17 cellular contexts compared by ENCODE assay signal in genomic region chr10:819326-819725, GRCh38.
DNase-seq lines count a peak whose midpoint lies in the region; ATAC-seq, FAIRE-seq and TF ChIP-seq lines count a peak whose summit lies in the region.
"Had no signal": no experiment of that assay in that cellular context is flagged by ENCODE, and none has a peak within 500 bp of the region (broad histone marks: within the 10 kb centered on the region; RNA-seq: fewer than 3 reads in every experiment).

No MANE protein-coding gene starts in this region.

- FAIRE-seq in astrocyte (lab: Jason Lieb, UNC): no peak

- TF ChIP-seq CTCF in astrocyte (IDR thresholded peaks at IDR 0.05; ENCODE audit: insufficient read depth, low read depth, low read length) (no peak), glutamatergic neuron (IDR thresholded peaks at IDR 0.05; ENCODE audit: partially characterized antibody, unreplicated experiment) (no peak), spleen (IDR thresholded peaks at IDR 0.05 in 8 of 11, conservative IDR thresholded peaks at IDR 0.05 in 3 of 11) (no peak), PC-3 (conservative IDR thresholded peaks at IDR 0.05; ENCODE audit: low read depth, low read length) (no peak)

- H3K4me2 ChIP-seq in astrocyte (ENCODE audit: low read length) (peak overlapping the region; percentile 27), PC-3 (ENCODE audit: low read length) (no peak overlapping the region)
- H3K4me2 ChIP-seq: neural progenitor cell had no signal

- peak overlapping the region; percentile 16 for H3K9ac ChIP-seq in astrocyte (ENCODE audit: low read length)
- no peak overlapping the region for H3K9ac ChIP-seq in PC-3 (ENCODE audit: low read length)
- H3K9ac ChIP-seq: neural progenitor cell had no signal

- peak overlapping the region; percentile 62 for H3K27ac ChIP-seq in astrocyte (ENCODE audit: low read depth, low read length)
- H3K27ac ChIP-seq in spleen: peak overlapping the region in 5 of 8 donors; percentile 44 to 75 (median 63)
- no peak overlapping the region for H3K27ac ChIP-seq in PC-3 (ENCODE audit: low read length)
- H3K27ac ChIP-seq: 22Rv1, neural progenitor cell had no signal

- H3K9me3 ChIP-seq in astrocyte (ENCODE audit: insufficient read depth, low read depth, low read length) (no peaks in the 10 kb centered on the region), spleen (no peaks in the 10 kb centered on the region), PC-3 (ENCODE audit: low read length) (no peaks in the 10 kb centered on the region)

- intact Hi-C loops in spleen (cut with DNase I; ENCODE audit: low total_unique reads): no loop called here
- intact Hi-C loops in PC-3 (cut with micrococcal nuclease): no loop called here

- no peak overlapping the region for H3K4me3 Mint-ChIP-seq in activated T-cell treated with anti-CD3 and anti-CD28 coated beads, Interleukin-2, amount 50 U/mL, for 24 hours
- H3K4me3 Mint-ChIP-seq in astrocyte (ENCODE audit: unreplicated experiment) (no peak overlapping the region), glutamatergic neuron (ENCODE audit: unreplicated experiment) (no peak overlapping the region)
- H3K4me3 Mint-ChIP-seq: neural progenitor cell had no signal

- POLR2A ChIA-PET in PC-3 (lab: Charles Lee; ENCODE audit: unreplicated experiment): no interaction called here

- H4K20me1 ChIP-seq in astrocyte (ENCODE audit: insufficient read depth, low read length) (peaks cover 79% of the 10 kb centered on the region), PC-3 (ENCODE audit: low read length) (no peaks in the 10 kb centered on the region)

- H3K27me3 ChIP-seq in astrocyte (ENCODE audit: insufficient read depth, low read length) (no peaks in the 10 kb centered on the region), spleen (replicated peaks in 1 of 7) (no peaks in the 10 kb centered on the region), PC-3 (ENCODE audit: low read length) (no peaks in the 10 kb centered on the region)
- H3K27me3 ChIP-seq: neural progenitor cell had no signal

- no peaks in the 10 kb centered on the region for H3K9me3 Mint-ChIP-seq in activated T-cell treated with anti-CD3 and anti-CD28 coated beads, Interleukin-2, amount 50 U/mL, for 24 hours
- H3K9me3 Mint-ChIP-seq in astrocyte (ENCODE audit: unreplicated experiment) (no peaks in the 10 kb centered on the region), glutamatergic neuron (ENCODE audit: unreplicated experiment) (peaks cover 4% of the 10 kb centered on the region)
- H3K9me3 Mint-ChIP-seq: neural progenitor cell had no signal

- H3K9me2 ChIP-seq in PC-3 (replicated peaks; ENCODE audit: low read length): no peaks in the 10 kb centered on the region

- H3K27me3 Mint-ChIP-seq in activated T-cell treated with anti-CD3 and anti-CD28 coated beads, Interleukin-2, amount 50 U/mL, for 24 hours: no peaks in the 10 kb centered on the region
- H3K27me3 Mint-ChIP-seq in astrocyte (ENCODE audit: low read depth, unreplicated experiment) (no peaks in the 10 kb centered on the region), glutamatergic neuron (ENCODE audit: unreplicated experiment) (peaks cover 3% of the 10 kb centered on the region)

- H3K4me1 Mint-ChIP-seq in activated T-cell treated with anti-CD3 and anti-CD28 coated beads, Interleukin-2, amount 50 U/mL, for 24 hours (ENCODE audit: low read depth): peaks cover 16% of the 10 kb centered on the region
- H3K4me1 Mint-ChIP-seq in astrocyte (ENCODE audit: low read depth, unreplicated experiment) (peaks cover 38% of the 10 kb centered on the region), glutamatergic neuron (ENCODE audit: low read depth, unreplicated experiment) (no peaks in the 10 kb centered on the region)
- H3K4me1 Mint-ChIP-seq: neural progenitor cell had no signal

- WGBS in spleen, 5 donors: 81 to 92% (median 88%) methylated on average over 9 of the region's 9 CpGs

- H3K4me1 ChIP-seq in astrocyte (ENCODE audit: insufficient read depth, low read length) (peaks cover 23% of the 10 kb centered on the region), spleen (peaks cover 0 to 60% (median 29%) of the 10 kb centered on the region in 6 donors), PC-3 (ENCODE audit: insufficient read depth, low read length) (no peaks in the 10 kb centered on the region)
- H3K4me1 ChIP-seq: neural progenitor cell had no signal

- ATAC-seq in PC-3: no peak
- ATAC-seq: activated CD4-positive, CD25-positive, alpha-beta regulatory T cell treated with anti-CD3 and anti-CD28 coated beads, Interleukin-2, amount 50 U/mL, for 24 hours had no signal

- H3K79me2 ChIP-seq in astrocyte (ENCODE audit: insufficient read depth, low read length): peaks cover 6% of the 10 kb centered on the region
- no peaks in the 10 kb centered on the region for H3K79me2 ChIP-seq in PC-3 (ENCODE audit: low read length)

- BruUV-seq in PC-3 (replicated peaks; lab: Mats Ljungman, UMichigan): no TSS peak

- no peaks in the 10 kb centered on the region for H3F3A ChIP-seq in PC-3 (ENCODE audit: low read length, unreplicated experiment)

- H2AFZ ChIP-seq in astrocyte (ENCODE audit: low read depth, low read length) (no peak overlapping the region), PC-3 (ENCODE audit: low read length) (no peak overlapping the region)
- H2AFZ ChIP-seq: neural progenitor cell had no signal

- H3K27ac Mint-ChIP-seq in activated T-cell treated with anti-CD3 and anti-CD28 coated beads, Interleukin-2, amount 50 U/mL, for 24 hours: peak overlapping the region; percentile 39
- H3K27ac Mint-ChIP-seq in astrocyte (ENCODE audit: unreplicated experiment) (peak overlapping the region; percentile 34), glutamatergic neuron (ENCODE audit: unreplicated experiment) (peak overlapping the region; percentile 55)
- H3K27ac Mint-ChIP-seq: neural progenitor cell had no signal

- H3K36me3 Mint-ChIP-seq in activated T-cell treated with anti-CD3 and anti-CD28 coated beads, Interleukin-2, amount 50 U/mL, for 24 hours (ENCODE audit: low read depth): peaks cover 95% of the 10 kb centered on the region
- peaks cover 54% of the 10 kb centered on the region for H3K36me3 Mint-ChIP-seq in astrocyte (ENCODE audit: low read depth, unreplicated experiment)
- H3K36me3 Mint-ChIP-seq in glutamatergic neuron (ENCODE audit: unreplicated experiment): peaks cover 5% of the 10 kb centered on the region

- CTCF ChIA-PET in PC-3 (lab: Charles Lee): no interaction called here

- H3K4me3 ChIP-seq in astrocyte (ENCODE audit: insufficient read depth, low read depth, low read length): no peak overlapping the region
- no peak overlapping the region for H3K4me3 ChIP-seq in spleen
- H3K4me3 ChIP-seq in PC-3 (ENCODE audit: low read length): no peak overlapping the region
- H3K4me3 ChIP-seq: neural progenitor cell had no signal

- no peak for DNase-seq in activated T-cell treated with anti-CD3 and anti-CD28 coated beads, Interleukin-2, amount 50 U/mL, for 24 hours
- no peak for DNase-seq in activated T-cell treated with anti-CD3 and anti-CD28 coated beads for 4 hours
- DNase-seq in astrocyte (ENCODE audit: low read depth): peak; percentile 78
- DNase-seq in glutamatergic neuron: no peak
- DNase-seq in spleen: no peak
- no peak for DNase-seq in activated CD4-positive, alpha-beta T cell treated with anti-CD3 and anti-CD28 coated beads, Interleukin-2, amount 50 U/mL, for 1 hour
- no peak for DNase-seq in CD1c-positive myeloid dendritic cell (ENCODE audit: extremely low spot score)
- no peak for DNase-seq in PC-3
- DNase-seq: activated T-cell treated with anti-CD3 and anti-CD28 coated beads, Interleukin-2, amount 50 U/mL, for 1 hour; anterior cingulate cortex; DMS 273 treated with DMSO at 0.1 percent for 48 hours; effector memory CD4-positive, alpha-beta T cell; NCI-H1048; NCI-H446 treated with DMSO at 0.1 percent for 48 hours had no signal

- no peak for TF ChIP-seq POLR2A in spleen (IDR thresholded peaks at IDR 0.05)

- H3K36me3 ChIP-seq in astrocyte (ENCODE audit: insufficient read depth, low read length) (peaks cover 52% of the 10 kb centered on the region), spleen (peaks cover 0 to 100% (median 88%) of the 10 kb centered on the region in 6 donors), PC-3 (ENCODE audit: low read depth, low read length) (no peaks in the 10 kb centered on the region)
